In genomic region chr20:44247676-44248419, GRCh38 we compare ENCODE assay signal across 8 cellular contexts. TPM values are rescaled to one million over a fixed set of nuclear protein-coding genes. Genes with fewer than 3 reads are reported as not detected.
DNase-seq lines count a peak whose midpoint lies in the region; ATAC-seq and TF ChIP-seq lines count a peak whose summit lies in the region.

No MANE protein-coding gene starts in this region.

- H3K27me3 ChIP-seq in kidney epithelial cell (ENCODE audit: control insufficient read depth, insufficient read depth, low read length), result peaks cover 20% of the 10 kb centered on the region

- peaks cover 53% of the 10 kb centered on the region for H3K27me3 Mint-ChIP-seq in type B pancreatic cell

- H3K4me1 ChIP-seq in ES-I3 (ENCODE audit: insufficient read depth, low read length), result peaks cover 5% of the 10 kb centered on the region

- no peaks in the 10 kb centered on the region for H3K9me3 Mint-ChIP-seq in type B pancreatic cell

- peak; percentile 66 for TF ChIP-seq CTCF in kidney epithelial cell (IDR thresholded peaks at IDR 0.05; ENCODE audit: insufficient read depth, low read length, poor library complexity, severe bottlenecking)
- TF ChIP-seq CTCF in type B pancreatic cell (conservative IDR thresholded peaks at IDR 0.05), result peak; percentile 82

- no peaks in the 10 kb centered on the region for H3K9me3 ChIP-seq in ES-I3 (ENCODE audit: control insufficient read depth, insufficient read depth, low read length)

- no peak overlapping the region for H3K27ac Mint-ChIP-seq in type B pancreatic cell

- no peaks in the 10 kb centered on the region for H3K36me3 ChIP-seq in ES-I3 (ENCODE audit: insufficient read depth, low read length)
- no peaks in the 10 kb centered on the region for H3K36me3 ChIP-seq in kidney epithelial cell (ENCODE audit: control insufficient read depth, insufficient read depth, low read length)

- peak overlapping the region; percentile 72 for H3K4me3 Mint-ChIP-seq in type B pancreatic cell

- DNase-seq in LHCN-M2 (ENCODE audit: low read depth) (peak; percentile 40), astrocyte of the hippocampus (ENCODE audit: low read depth, low spot score) (peak; percentile 76), kidney epithelial cell (ENCODE audit: low read depth) (no peak), type B pancreatic cell (ENCODE audit: extremely low spot score, unreplicated experiment) (peak; percentile 79), mucosa of gallbladder (ENCODE audit: low spot score) (no peak)

- H3K9ac ChIP-seq in ES-I3 (ENCODE audit: low read depth, low read length), result peak overlapping the region; percentile 69; the same call in 1 of the 2 replicates

- no peaks in the 10 kb centered on the region for H3K4me1 Mint-ChIP-seq in type B pancreatic cell (ENCODE audit: unreplicated experiment)

- no peak for ATAC-seq in GM18868 (IDR thresholded peaks at IDR 0.05; ENCODE audit: unreplicated experiment)
- no peak for ATAC-seq in GM18873 (IDR thresholded peaks at IDR 0.05; ENCODE audit: low FRiP score, unreplicated experiment)

- H3K36me3 Mint-ChIP-seq in type B pancreatic cell, result no peaks in the 10 kb centered on the region

- no peak overlapping the region for H3K4me3 ChIP-seq in kidney epithelial cell (ENCODE audit: low read depth, low read length)

RNA-seq across cellular contexts. Expression of gene GDAP1L1, which starts 0.7 kb away (rescaled TPM):
- total RNA-seq in LHCN-M2 (2014; rRNA removed) (0.13 TPM in 1 of 2 replicates, not detected in the other), kidney epithelial cell (not detected in 2 replicates), type B pancreatic cell (ENCODE audit: low replicate concordance) (1.3 and 1.8 TPM in 2 replicates), mucosa of gallbladder (not detected)
- 0.12 TPM for polyA plus RNA-seq in LHCN-M2 (2012)

RNA-seq across cellular contexts. Expression of gene OSER1, which starts 37.3 kb away (rescaled TPM):
- total RNA-seq in LHCN-M2 (2014; rRNA removed), result 32.4 and 35.5 TPM in 2 replicates
- polyA plus RNA-seq in LHCN-M2 (2012), result 27.9 TPM
- total RNA-seq in kidney epithelial cell, result 36.4 and 38.1 TPM in 2 replicates
- total RNA-seq in type B pancreatic cell (ENCODE audit: low replicate concordance), result 31.1 and 38.4 TPM in 2 replicates
- 34.8 TPM for total RNA-seq in mucosa of gallbladder

Comparison
In these comparisons a context has a peak if more than half of its experiments do, and no peak if none do; other contexts are left out.
1. DNase-seq: peak in LHCN-M2 (single experiment), astrocyte of the hippocampus (single experiment) and type B pancreatic cell (single experiment); none in kidney epithelial cell (single experiment) and mucosa of gallbladder (single experiment).